ENCODE assay signal across 24 cellular contexts in genomic region chr7:112752576-112752975, GRCh38.
"Had no signal": no experiment of that assay in that cellular context is flagged by ENCODE, and none has a peak within 500 bp of the region (broad histone marks: within the 10 kb centered on the region; RNA-seq: fewer than 3 reads in every experiment).

No MANE protein-coding gene starts in this region.

- H3K9me3 Mint-ChIP-seq: effector memory CD8-positive, alpha-beta T cell; natural killer cell; neural crest cell had no signal

- H3K4me2 ChIP-seq: smooth muscle cell had no signal

- H3K27me3 Mint-ChIP-seq: effector memory CD8-positive, alpha-beta T cell; stimulated activated naive CD8-positive, alpha-beta T cell treated with anti-CD3 and anti-CD28 coated beads, Interleukin-15, amount 100 ng/mL, for 72 hours had no signal

- H3K4me1 Mint-ChIP-seq: neural crest cell had no signal

- ATAC-seq: effector memory CD8-positive, alpha-beta T cell; gastrocnemius medialis; left lobe of liver; natural killer cell; sciatic nerve; stimulated activated naive CD8-positive, alpha-beta T cell treated with anti-CD3 and anti-CD28 coated beads, Interleukin-15, amount 100 ng/mL, for 72 hours; upper lobe of right lung had no signal

- H3K27me3 ChIP-seq: gastrocnemius medialis, neutrophil, right atrium auricular region, suprapubic skin, transverse colon, upper lobe of right lung, uterus had no signal

- H3K36me3 ChIP-seq: gastrocnemius medialis, neutrophil, prostate gland, right atrium auricular region, suprapubic skin, transverse colon, upper lobe of right lung, uterus had no signal

- H3K27ac Mint-ChIP-seq: effector memory CD8-positive, alpha-beta T cell; natural killer cell; stimulated activated naive CD8-positive, alpha-beta T cell treated with anti-CD3 and anti-CD28 coated beads, Interleukin-15, amount 100 ng/mL, for 72 hours had no signal

- H3K36me3 Mint-ChIP-seq: natural killer cell had no signal

- H3K4me1 ChIP-seq: gastrocnemius medialis, prostate gland, right atrium auricular region, suprapubic skin, transverse colon, upper lobe of right lung, uterus had no signal

- H3K27ac ChIP-seq: gastrocnemius medialis, neutrophil, prostate gland, right atrium auricular region, suprapubic skin, transverse colon, upper lobe of right lung, uterus had no signal

- H3K9me3 ChIP-seq: gastrocnemius medialis, neutrophil, prostate gland, right atrium auricular region, suprapubic skin, transverse colon, upper lobe of right lung, uterus had no signal

- DNase-seq: cortex of kidney; effector memory CD8-positive, alpha-beta T cell; foreskin fibroblast; gastrocnemius medialis; kidney; natural killer cell; stimulated activated CD4-positive, alpha-beta T cell treated with anti-CD3 and anti-CD28 coated beads, Interleukin-12 subunit alpha, Interleukin-12 subunit beta, amount 100 ng/mL, for 4 hours; stimulated activated CD4-positive, alpha-beta T cell treated with anti-CD3 and anti-CD28 coated beads, Interleukin-1b, Interleukin-23, amount 100 ng/mL, for 48 hours; stimulated activated CD4-positive, alpha-beta T cell treated with anti-CD3 and anti-CD28 coated beads, Interleukin-4, amount 100 ng/mL, for 1 hour; stimulated activated CD8-positive, alpha-beta memory T cell treated with anti-CD3 and anti-CD28 coated beads, Interleukin-4, amount 100 ng/mL, for 48 hours; stimulated activated naive CD4-positive, alpha-beta T cell; stimulated activated naive CD8-positive, alpha-beta T cell treated with anti-CD3 and anti-CD28 coated beads, Interleukin-15, amount 100 ng/mL, for 72 hours; transverse colon; upper lobe of right lung; uterus had no signal

- H3K4me3 ChIP-seq: gastrocnemius medialis, prostate gland, right atrium auricular region, smooth muscle cell, suprapubic skin, transverse colon, upper lobe of right lung, uterus had no signal

- FAIRE-seq: endometrium, kidney had no signal

- H3K4me3 Mint-ChIP-seq: effector memory CD8-positive, alpha-beta T cell; natural killer cell; neural crest cell; stimulated activated naive CD8-positive, alpha-beta T cell treated with anti-CD3 and anti-CD28 coated beads, Interleukin-15, amount 100 ng/mL, for 72 hours had no signal
